Comparison of ENCODE assay signal across 20 cellular contexts in genomic region chr12:5623411-5623810, GRCh38.
DNase-seq lines count a peak whose midpoint lies in the region; ATAC-seq, FAIRE-seq and TF ChIP-seq lines count a peak whose summit lies in the region.
"Had no signal": no experiment of that assay in that cellular context is flagged by ENCODE, and none has a peak within 500 bp of the region (broad histone marks: within the 10 kb centered on the region; RNA-seq: fewer than 3 reads in every experiment).

No MANE protein-coding gene starts in this region.

- ATAC-seq in GM19035 (IDR thresholded peaks at IDR 0.05; ENCODE audit: unreplicated experiment), result no peak
- no peak for ATAC-seq in SK-N-SH treated with all-trans-retinoic acid at 6 μM for 48 hours

- peak; percentile 46 for TF ChIP-seq CTCF in D721Med (IDR thresholded peaks at IDR 0.05; ENCODE audit: insufficient read depth, missing control alignments)
- peak; percentile 59 for TF ChIP-seq CTCF in WERI-Rb-1 (IDR thresholded peaks at IDR 0.05; ENCODE audit: low read depth, low read length)

- H3K9me3 ChIP-seq in WERI-Rb-1 (ENCODE audit: severe bottlenecking), result no peaks in the 10 kb centered on the region
- no peaks in the 10 kb centered on the region for H3K9me3 ChIP-seq in neuronal stem cell (replicated peaks in 1 of 2; ENCODE audit: control insufficient read depth in 2 of 2, insufficient read depth in 1 of 2, low read depth in 1 of 2, low read length in 2 of 2)
- H3K9me3 ChIP-seq: BLaER1 treated with 17β-estradiol and CSF1 and Interleukin-3, amounts not matched to agents 10 nM and 100 nM had no signal

- H2AFZ ChIP-seq in neuronal stem cell (ENCODE audit: low read length), result no peak overlapping the region

- no peak overlapping the region for H2BK120ac ChIP-seq in neuronal stem cell (ENCODE audit: low read depth, low read length)

- no peak overlapping the region for H3K14ac ChIP-seq in neuronal stem cell (ENCODE audit: low read length)

- FAIRE-seq in D721Med (lab: Jason Lieb, UNC), result peak; percentile 77
- FAIRE-seq: G401.6, GM12892, GM19239 had no signal

- H3K9ac ChIP-seq in neuronal stem cell (ENCODE audit: low read depth, low read length, poor library complexity), result no peak overlapping the region
- H3K9ac ChIP-seq: BLaER1 treated with 17β-estradiol and CSF1 and Interleukin-3, amounts not matched to agents 10 nM and 100 nM had no signal

- DNase-seq in D721Med (ENCODE audit: insufficient read length, low spot score) (peak; percentile 82), NCI-H69 (lab: John Stamatoyannopoulos, UW) (peak; percentile 67), WERI-Rb-1 (peak; percentile 90), neuronal stem cell (ENCODE audit: low spot score) (no peak)
- no peak for DNase-seq in activated CD8-positive, alpha-beta memory T cell treated with anti-CD3 and anti-CD28 coated beads, Interleukin-2, amount 50 U/mL, for 48 hours
- DNase-seq: ACHN; Calu3; CD4-positive, CD25-positive, alpha-beta regulatory T cell; DMS153; DMS79 treated with DMSO at 0.1 percent for 48 hours; EL; GOT3; HCEC 1CT; HFFc6 had no signal

- H3K27me3 ChIP-seq in WERI-Rb-1 (ENCODE audit: insufficient read depth, low read depth, severe bottlenecking) (no peaks in the 10 kb centered on the region), neuronal stem cell (ENCODE audit: control insufficient read depth in 3 of 3, insufficient read depth in 3 of 3, low read depth in 1 of 3, low read length in 3 of 3) (no peaks in the 10 kb centered on the region)
- H3K27me3 ChIP-seq: BLaER1 treated with 17β-estradiol and CSF1 and Interleukin-3, amounts not matched to agents 10 nM and 100 nM had no signal

- no CpG with 5 or more reads among the region's 7 CpGs for WGBS in neuronal stem cell (ENCODE audit: extremely low coverage in 2 of 2, insufficient read length in 2 of 2, insufficient replicate concordance in 1 of 2), 2 donors

- peak overlapping the region; percentile 60 for H3K18ac ChIP-seq in neuronal stem cell (ENCODE audit: low read length)

- no peak overlapping the region for H3K4ac ChIP-seq in neuronal stem cell (ENCODE audit: low read length)

- H3K4me3 ChIP-seq in WERI-Rb-1 (ENCODE audit: low read depth, low read length) (no peak overlapping the region), neuronal stem cell (ENCODE audit: low read length in 2 of 2) (no peak overlapping the region)
- H3K4me3 ChIP-seq: BLaER1 treated with 17β-estradiol and CSF1 and Interleukin-3, amounts not matched to agents 10 nM and 100 nM had no signal

- H3K4me1 ChIP-seq in neuronal stem cell (ENCODE audit: control insufficient read depth in 2 of 2, insufficient read depth in 1 of 2, low read depth in 1 of 2, low read length in 2 of 2), result peaks cover 0 to 7% of the 10 kb centered on the region in 2 donors

- H3K36me3 ChIP-seq in WERI-Rb-1 (peaks cover 5% of the 10 kb centered on the region; the same call in 1 of the 2 replicates), neuronal stem cell (replicated peaks in 1 of 2; ENCODE audit: control insufficient read depth in 2 of 2, insufficient read depth in 2 of 2, low read length in 2 of 2) (no peaks in the 10 kb centered on the region)
- H3K36me3 ChIP-seq: BLaER1 treated with 17β-estradiol and CSF1 and Interleukin-3, amounts not matched to agents 10 nM and 100 nM had no signal

- H3K4me2 ChIP-seq in neuronal stem cell (ENCODE audit: insufficient read depth, low read length, poor library complexity, severe bottlenecking), result no peak overlapping the region

- H2BK15ac ChIP-seq in neuronal stem cell (ENCODE audit: low read length), result no peak overlapping the region

- no peak overlapping the region for H4K91ac ChIP-seq in neuronal stem cell (ENCODE audit: low read depth, low read length, poor library complexity)

- no peaks in the 10 kb centered on the region for H3K79me1 ChIP-seq in neuronal stem cell (ENCODE audit: low read depth, low read length)

- peak overlapping the region; percentile 17 for H2AK5ac ChIP-seq in neuronal stem cell (ENCODE audit: low read depth, low read length)

- no peak overlapping the region for H2BK5ac ChIP-seq in neuronal stem cell (ENCODE audit: low read length)

- no peak overlapping the region for H3K23ac ChIP-seq in neuronal stem cell (ENCODE audit: low read depth, low read length, poor library complexity)

- H2BK12ac ChIP-seq in neuronal stem cell (ENCODE audit: low read length), result no peak overlapping the region

- no peak overlapping the region for H4K8ac ChIP-seq in neuronal stem cell (ENCODE audit: low read depth, low read length)

- H3K27ac ChIP-seq in WERI-Rb-1 (peak overlapping the region; percentile 65), neuronal stem cell (replicated peaks; ENCODE audit: low read length) (no peak overlapping the region)

TF ChIP-seq in SK-N-SH treated with all-trans-retinoic acid at 6 μM for 48 hours, 23 proteins besides CTCF, POLR2A, EP300 and RAD21 (continues in another document):
- TF ChIP-seq GLIS3 (CRISPR knock-in tag; IDR thresholded peaks at IDR 0.05), result no peak
- no peak for TF ChIP-seq SNAI2 (CRISPR knock-in tag; IDR thresholded peaks at IDR 0.05)
- no peak for TF ChIP-seq POU6F1 (CRISPR knock-in tag; IDR thresholded peaks at IDR 0.05; ENCODE audit: borderline replicate concordance, low read depth)
- TF ChIP-seq CSRNP3 (CRISPR knock-in tag; IDR thresholded peaks at IDR 0.05), result no peak
- no peak for TF ChIP-seq TSHZ2 (CRISPR knock-in tag; IDR thresholded peaks at IDR 0.05)
- no peak for TF ChIP-seq OSR1 (CRISPR knock-in tag; IDR thresholded peaks at IDR 0.05)
- no peak for TF ChIP-seq RARB (CRISPR knock-in tag; IDR thresholded peaks at IDR 0.05)
- TF ChIP-seq ZFP3 (CRISPR knock-in tag; IDR thresholded peaks at IDR 0.05), result no peak
- TF ChIP-seq CREB5 (CRISPR knock-in tag; IDR thresholded peaks at IDR 0.05; ENCODE audit: low read depth), result no peak
- no peak for TF ChIP-seq CSDC2 (CRISPR knock-in tag; IDR thresholded peaks at IDR 0.05)
- TF ChIP-seq ZNF565 (CRISPR knock-in tag; conservative IDR thresholded peaks at IDR 0.05; ENCODE audit: low read depth), result no peak
- TF ChIP-seq ZNF70 (CRISPR knock-in tag; IDR thresholded peaks at IDR 0.05), result no peak
- TF ChIP-seq TCF4 (CRISPR knock-in tag; IDR thresholded peaks at IDR 0.05; ENCODE audit: borderline replicate concordance), result no peak
- TF ChIP-seq ZNF8 (CRISPR knock-in tag; IDR thresholded peaks at IDR 0.05), result no peak

Comparison
In these comparisons a context has a peak if more than half of its experiments do, and no peak if none do; other contexts are left out.
1. DNase-seq: peak in D721Med (single experiment), NCI-H69 (single experiment) and WERI-Rb-1 (single experiment); none in neuronal stem cell (single experiment) and activated CD8-positive, alpha-beta memory T cell treated with anti-CD3 and anti-CD28 coated beads, Interleukin-2, amount 50 U/mL, for 48 hours (single experiment).